ENCODE assay signal across 10 cellular contexts in genomic region chr1:31985430-31985829, GRCh38. TPM values are rescaled to one million over a fixed set of nuclear protein-coding genes. Genes with fewer than 3 reads are reported as not detected.
DNase-seq lines count a peak whose midpoint lies in the region; ATAC-seq and TF ChIP-seq lines count a peak whose summit lies in the region.
"Had no signal": no experiment of that assay in that cellular context is flagged by ENCODE, and none has a peak within 500 bp of the region (broad histone marks: within the 10 kb centered on the region; RNA-seq: fewer than 3 reads in every experiment).

No MANE protein-coding gene starts in this region.

- H3K36me3 ChIP-seq in smooth muscle cell (ENCODE audit: low read depth) = no peaks in the 10 kb centered on the region

- H3K79me2 ChIP-seq in smooth muscle cell (ENCODE audit: low read depth) = no peaks in the 10 kb centered on the region

- H3K36me3 Mint-ChIP-seq in central memory CD8-positive, alpha-beta T cell (ENCODE audit: insufficient read depth) = peaks cover 7% of the 10 kb centered on the region

- no peak for TF ChIP-seq CTCF in smooth muscle cell (IDR thresholded peaks at IDR 0.05; ENCODE audit: borderline replicate concordance, insufficient read depth, poor library complexity, severe bottlenecking)

- H3K9ac ChIP-seq in smooth muscle cell (ENCODE audit: low read depth) = no peak overlapping the region

- H3K4me1 Mint-ChIP-seq in central memory CD8-positive, alpha-beta T cell = peaks cover 51% of the 10 kb centered on the region

- peak overlapping the region; percentile 86 for H3K27ac Mint-ChIP-seq in central memory CD8-positive, alpha-beta T cell (ENCODE audit: low read depth)

- no peaks in the 10 kb centered on the region for H4K20me1 ChIP-seq in smooth muscle cell (ENCODE audit: low read depth)

- no peaks in the 10 kb centered on the region for H3K9me3 ChIP-seq in smooth muscle cell (replicated peaks; ENCODE audit: low read depth)

- H3K4me1 ChIP-seq in smooth muscle cell (ENCODE audit: low read depth) = no peaks in the 10 kb centered on the region

- ATAC-seq in central memory CD8-positive, alpha-beta T cell (replicated peaks; ENCODE audit: extremely low read depth, poor library complexity, severe bottlenecking) = peak; percentile 69
- ATAC-seq in GM21619 (IDR thresholded peaks at IDR 0.05; ENCODE audit: unreplicated experiment) = no peak

- peak overlapping the region; percentile 8 for H3K4me3 Mint-ChIP-seq in central memory CD8-positive, alpha-beta T cell

- DNase-seq in NCI-H1694 treated with DMSO at 0.1 percent for 48 hours (lab: John Stamatoyannopoulos, UW) (peak; percentile 49), NCI-H1694 (lab: John Stamatoyannopoulos, UW) (no peak), NCI-H1092 treated with DMSO at 0.1 percent for 48 hours (lab: John Stamatoyannopoulos, UW) (peak; percentile 78), smooth muscle cell (lab: John Stamatoyannopoulos, UW; ENCODE audit: unreplicated experiment) (no peak), COLO829 (ENCODE audit: low spot score) (no peak)
- DNase-seq in central memory CD8-positive, alpha-beta T cell (ENCODE audit: low spot score in 2 of 2) = no peak
- DNase-seq in activated effector memory CD4-positive, alpha-beta T cell treated with anti-CD3 and anti-CD28 coated beads, Interleukin-2, amount 50 U/mL, for 16 hours = no peak
- DNase-seq: amygdala, left cardiac atrium had no signal

- H3K4me3 ChIP-seq in smooth muscle cell = no peak overlapping the region

- H3K9me3 Mint-ChIP-seq in central memory CD8-positive, alpha-beta T cell = no peaks in the 10 kb centered on the region

- H3K4me2 ChIP-seq in smooth muscle cell = no peak overlapping the region

- no peaks in the 10 kb centered on the region for H3K27me3 Mint-ChIP-seq in central memory CD8-positive, alpha-beta T cell

- WGBS in smooth muscle cell (ENCODE audit: low lambda C conversion rate) = 78% methylated on average over 4 of the region's 4 CpGs

- peaks cover 4% of the 10 kb centered on the region for H3F3A ChIP-seq in smooth muscle cell (ENCODE audit: low read depth)

- H3K27ac ChIP-seq in smooth muscle cell (ENCODE audit: low read depth) = no peak overlapping the region

- no peaks in the 10 kb centered on the region for H3K27me3 ChIP-seq in smooth muscle cell (ENCODE audit: low read depth)

- peak overlapping the region; percentile 65 for H2AFZ ChIP-seq in smooth muscle cell (ENCODE audit: low read depth)

RNA-seq across cellular contexts. Expression of gene KHDRBS1, which starts 28.2 kb away (rescaled TPM):
- 80.4 and 90.6 TPM in 2 replicates for total RNA-seq in smooth muscle cell
- polyA plus RNA-seq in smooth muscle cell = 85.0 and 86.5 TPM in 2 replicates

RNA-seq across cellular contexts. Expression of gene PTP4A2, which starts 47.3 kb away (rescaled TPM):
- total RNA-seq in smooth muscle cell = 460 and 518 TPM in 2 replicates
- polyA plus RNA-seq in smooth muscle cell = 316 and 334 TPM in 2 replicates

Comparison
In these comparisons a context has a peak if more than half of its experiments do, and no peak if none do; other contexts are left out.
1. DNase-seq: peak in NCI-H1694 treated with DMSO at 0.1 percent for 48 hours (single experiment) and NCI-H1092 treated with DMSO at 0.1 percent for 48 hours (single experiment); none in NCI-H1694 (single experiment), central memory CD8-positive, alpha-beta T cell (0 of 2), smooth muscle cell (single experiment), activated effector memory CD4-positive, alpha-beta T cell treated with anti-CD3 and anti-CD28 coated beads, Interleukin-2, amount 50 U/mL, for 16 hours (single experiment) and COLO829 (single experiment).